In genomic region chr4:183397741-183398297, GRCh38 we compare ENCODE assay signal across 9 cellular contexts. TPM values are rescaled to one million over a fixed set of nuclear protein-coding genes. Genes with fewer than 3 reads are reported as not detected.
DNase-seq lines count a peak whose midpoint lies in the region; ATAC-seq, FAIRE-seq and TF ChIP-seq lines count a peak whose summit lies in the region.
"Had no signal": no experiment of that assay in that cellular context is flagged by ENCODE, and none has a peak within 500 bp of the region (broad histone marks: within the 10 kb centered on the region; RNA-seq: fewer than 3 reads in every experiment).

No MANE protein-coding gene starts in this region.

- H3K4me2 ChIP-seq in A549, result peak overlapping the region; percentile 92

- TF ChIP-seq RAD21 in A549 (conservative IDR thresholded peaks at IDR 0.05 in 1 of 2, IDR thresholded peaks at IDR 0.05 in 1 of 2), result no peak

- peak overlapping the region; percentile 74 for H3K4me3 Mint-ChIP-seq in MCF 10A (ENCODE audit: unreplicated experiment)
- H3K4me3 Mint-ChIP-seq in naive thymus-derived CD4-positive, alpha-beta T cell, result peak overlapping the region; percentile 81 to 93 (median 89)

- H3K36me3 ChIP-seq in HUES48 (ENCODE audit: control insufficient read depth, insufficient read depth, low read length), result no peaks in the 10 kb centered on the region
- H3K36me3 ChIP-seq in naive thymus-derived CD4-positive, alpha-beta T cell (ENCODE audit: control insufficient read depth in 2 of 3, insufficient read depth in 3 of 3, low read length in 3 of 3), result no peaks in the 10 kb centered on the region

- DNase-seq in A549 (ENCODE audit: low read depth in 1 of 2, low spot score in 1 of 2), result no peak
- DNase-seq in MCF 10A (ENCODE audit: unreplicated experiment), result no peak
- no peak for DNase-seq in naive thymus-derived CD4-positive, alpha-beta T cell
- DNase-seq in NCI-H526 (lab: John Stamatoyannopoulos, UW), result no peak
- DNase-seq in NK-92 (lab: John Stamatoyannopoulos, UW; ENCODE audit: unreplicated experiment), result no peak
- DNase-seq in NCI-H345 treated with DMSO at 0.1 percent for 48 hours (lab: John Stamatoyannopoulos, UW; ENCODE audit: unreplicated experiment), result no peak
- DNase-seq: NCI-H446 treated with DMSO at 0.1 percent for 48 hours had no signal

- H3K9me3 Mint-ChIP-seq in MCF 10A (ENCODE audit: unreplicated experiment), result no peaks in the 10 kb centered on the region
- H3K9me3 Mint-ChIP-seq in naive thymus-derived CD4-positive, alpha-beta T cell, result no peaks in the 10 kb centered on the region

- H3K36me3 Mint-ChIP-seq in MCF 10A (ENCODE audit: insufficient read depth, unreplicated experiment), result no peaks in the 10 kb centered on the region
- no peaks in the 10 kb centered on the region for H3K36me3 Mint-ChIP-seq in naive thymus-derived CD4-positive, alpha-beta T cell

- H3K27me3 ChIP-seq in HUES48 (ENCODE audit: control insufficient read depth, insufficient read depth, low read length), result peaks cover 10% of the 10 kb centered on the region; the same call in 1 of the 2 replicates
- H3K27me3 ChIP-seq in naive thymus-derived CD4-positive, alpha-beta T cell (ENCODE audit: control insufficient read depth in 2 of 2, insufficient read depth in 2 of 2, low read length in 2 of 2), result no peaks in the 10 kb centered on the region

- H3K4me3 ChIP-seq in A549 (peak overlapping the region; percentile 34; the same call in 2 of the 3 replicates), HUES48 (ENCODE audit: low read depth, low read length) (peak overlapping the region; percentile 64; the same call in 1 of the 2 replicates)
- H3K4me3 ChIP-seq in naive thymus-derived CD4-positive, alpha-beta T cell (ENCODE audit: low read length), result peak overlapping the region; percentile 76

- BruUV-seq in MCF 10A (replicated peaks; lab: Mats Ljungman, UMichigan), result no TSS peak

- no peak for FAIRE-seq in A549 (lab: Jason Lieb, UNC)

- H3K27ac Mint-ChIP-seq in MCF 10A (ENCODE audit: low read depth, unreplicated experiment), result peak overlapping the region; percentile 80
- peak overlapping the region in 6 of 9 donors; percentile 59 to 82 (median 66) for H3K27ac Mint-ChIP-seq in naive thymus-derived CD4-positive, alpha-beta T cell

- H3K4me1 ChIP-seq in A549 (peaks cover 4% of the 10 kb centered on the region; the same call in 1 of the 3 replicates), HUES48 (ENCODE audit: control insufficient read depth, insufficient read depth, low read length) (peaks cover 2% of the 10 kb centered on the region; the same call in 1 of the 2 replicates)
- H3K4me1 ChIP-seq in naive thymus-derived CD4-positive, alpha-beta T cell (ENCODE audit: control insufficient read depth in 2 of 2, insufficient read depth in 2 of 2, low read length in 2 of 2), result peaks cover 0 to 6% of the 10 kb centered on the region in 2 donors

- POLR2A ChIA-PET in A549 (lab: Yijun Ruan, JAX) (interaction anchor here (0.6 to 1.4 kb wide), 3 partner anchors 10 to 12 kb away, joined by 3 to 7 read pairs (median 7); no protein-coding TSS in a partner anchor), MCF 10A (lab: Yijun Ruan, JAX) (no interaction called here)
- POLR2A ChIA-PET in naive thymus-derived CD4-positive, alpha-beta T cell (lab: Charles Lee), result interaction anchor here (0.8 to 2.1 kb wide), 2 partner anchors 47 to 108 kb away, joined by 5 to 8 read pairs; partner anchors contain the start of genes CDKN2AIP and ING2

- intact Hi-C loops in MCF 10A (cut with micrococcal nuclease), result loop anchor here (2.0 kb wide), 2 partner anchors 325 to 459 kb away; no protein-coding TSS in a partner anchor
- intact Hi-C loops in naive thymus-derived CD4-positive, alpha-beta T cell (cut with micrococcal nuclease), result loop anchor here (1.0 to 10.0 kb wide), 10 partner anchors 9 to 481 kb away; partner anchors contain the start of genes CDKN2AIP (in 2 of the 2), DCTD (in 1 of the 2) and ING2 (in 1 of the 2)

- CTCF ChIA-PET in A549 (lab: Yijun Ruan, JAX), result interaction anchor here (0.7 to 2.7 kb wide), 3 partner anchors 9 to 117 kb away, joined by 3 to 10 read pairs (median 4); no protein-coding TSS in a partner anchor
- CTCF ChIA-PET in MCF 10A (lab: Yijun Ruan, JAX), result interaction anchor here (0.7 to 1.1 kb wide), 3 partner anchors 13 to 141 kb away, joined by 3 read pairs; no protein-coding TSS in a partner anchor
- CTCF ChIA-PET in naive thymus-derived CD4-positive, alpha-beta T cell (lab: Charles Lee), result interaction anchor here (1.9 kb wide), 1 partner anchor 9 kb away, joined by 7 read pairs; no protein-coding TSS in a partner anchor

- H3K27ac ChIP-seq in A549 (peak overlapping the region; percentile 76 to 86; a peak in 5 of 6 replicates), HUES48 (ENCODE audit: low read depth, low read length) (no peak overlapping the region)
- H3K27ac ChIP-seq in naive thymus-derived CD4-positive, alpha-beta T cell (ENCODE audit: low read depth, low read length), result peak overlapping the region; percentile 34

- peak overlapping the region; percentile 32; the same call in 1 of the 2 replicates for H3K9ac ChIP-seq in HUES48 (ENCODE audit: low read depth, low read length)

- no peak for ATAC-seq in A549
- no peak for ATAC-seq in naive thymus-derived CD4-positive, alpha-beta T cell
- ATAC-seq in GM21723 (IDR thresholded peaks at IDR 0.05; ENCODE audit: unreplicated experiment), result no peak

- no peaks in the 10 kb centered on the region for H3K27me3 Mint-ChIP-seq in MCF 10A (ENCODE audit: insufficient read depth, unreplicated experiment)
- H3K27me3 Mint-ChIP-seq in naive thymus-derived CD4-positive, alpha-beta T cell, result peaks cover 0 to 45% (median 0%) of the 10 kb centered on the region in 5 donors

- no peak for TF ChIP-seq EP300 in A549 (IDR thresholded peaks at IDR 0.05)

- TF ChIP-seq POLR2A in A549 (IDR thresholded peaks at IDR 0.05; ENCODE audit: low read length), result no peak

- 91% methylated on average over 14 of the region's 14 CpGs for WGBS in A549 (ENCODE audit: missing lambda C conversion rate)

- H3K4me1 Mint-ChIP-seq in MCF 10A (ENCODE audit: insufficient read depth, unreplicated experiment), result peaks cover 10% of the 10 kb centered on the region
- H3K4me1 Mint-ChIP-seq in naive thymus-derived CD4-positive, alpha-beta T cell, result peaks cover 17 to 37% (median 29%) of the 10 kb centered on the region in 7 donors

- TF ChIP-seq CTCF in A549 (IDR thresholded peaks at IDR 0.05) (no peak), MCF 10A (IDR thresholded peaks at IDR 0.05; ENCODE audit: unreplicated experiment) (no peak)

- H3K9me3 ChIP-seq in A549 (no peaks in the 10 kb centered on the region), HUES48 (ENCODE audit: control insufficient read depth, insufficient read depth, low read length) (no peaks in the 10 kb centered on the region)
- no peaks in the 10 kb centered on the region for H3K9me3 ChIP-seq in naive thymus-derived CD4-positive, alpha-beta T cell (ENCODE audit: control insufficient read depth in 2 of 3, low read length in 3 of 3)

TF ChIP-seq in A549, 52 proteins besides CTCF, POLR2A, EP300 and RAD21 (continues in another document):
- TF ChIP-seq CBX2 (IDR thresholded peaks at IDR 0.05; ENCODE audit: borderline replicate concordance, low read depth), result no peak
- no peak for TF ChIP-seq JUN (IDR thresholded peaks at IDR 0.05)
- TF ChIP-seq E2F6 (IDR thresholded peaks at IDR 0.05; ENCODE audit: borderline replicate concordance, low read depth), result no peak
- TF ChIP-seq KDM1A (IDR thresholded peaks at IDR 0.05; ENCODE audit: low read depth), result no peak
- TF ChIP-seq MAFK (IDR thresholded peaks at IDR 0.05; ENCODE audit: partially characterized antibody), result no peak
- no peak for TF ChIP-seq KDM5A (IDR thresholded peaks at IDR 0.05)
- TF ChIP-seq ZSCAN20 (CRISPR knock-in tag; IDR thresholded peaks at IDR 0.05), result no peak
- no peak for TF ChIP-seq HOXA7 (CRISPR knock-in tag; IDR thresholded peaks at IDR 0.05)
- no peak for TF ChIP-seq ESRRA (IDR thresholded peaks at IDR 0.05; ENCODE audit: borderline replicate concordance, low read length)
- no peak for TF ChIP-seq CHD2 (IDR thresholded peaks at IDR 0.05; ENCODE audit: low read length, partially characterized antibody)
- TF ChIP-seq HOXB13 (CRISPR knock-in tag; IDR thresholded peaks at IDR 0.05; ENCODE audit: low read depth), result no peak
- TF ChIP-seq ATOH8 (CRISPR knock-in tag; IDR thresholded peaks at IDR 0.05; ENCODE audit: low read depth), result no peak
- TF ChIP-seq EHMT2 (IDR thresholded peaks at IDR 0.05; ENCODE audit: low read depth), result no peak

RNA-seq across cellular contexts. Expression of gene CDKN2AIP, which starts 46.6 kb away (rescaled TPM):
- polyA plus RNA-seq in A549 (2011; rRNA removed), result 10.2 and 12.4 TPM in 2 replicates
- 4.1 and 5.4 TPM in 2 replicates for polyA plus RNA-seq in A549 (2012; cell fraction: cytosol; rRNA removed)
- 4.2 and 4.3 TPM in 2 replicates for polyA plus RNA-seq in A549 (2012; cell fraction: nucleus; rRNA removed)
- 8.9 to 9.6 TPM (median 9.1 TPM) in 3 replicates for polyA plus RNA-seq in A549 (2017; fragmentation: RNase III; extraction: RNeasy Plus Mini Kit Qiagen cat#74134 plus additional on column Dnase treatment)
- 5.6 and 6.2 TPM in 2 replicates for polyA minus RNA-seq in A549 (2011; rRNA and poly(A)+ RNA removed)
- total RNA-seq in MCF 10A (2022), result 12.0 and 13.4 TPM in 2 replicates
- 10 to 100 TPM; 24.9 to 58.2 (median 44.4) TPM for total RNA-seq in naive thymus-derived CD4-positive, alpha-beta T cell
- polyA plus RNA-seq in naive thymus-derived CD4-positive, alpha-beta T cell, result 10 to 100 TPM; 38.7 to 55.5 TPM
